Comparison of ENCODE assay signal across 8 cellular contexts in genomic region chr5:62093981-62094380, GRCh38.
DNase-seq lines count a peak whose midpoint lies in the region; ATAC-seq and TF ChIP-seq lines count a peak whose summit lies in the region.
"Had no signal": no experiment of that assay in that cellular context is flagged by ENCODE, and none has a peak within 500 bp of the region (broad histone marks: within the 10 kb centered on the region; RNA-seq: fewer than 3 reads in every experiment).

No MANE protein-coding gene starts in this region.

- in situ Hi-C loops in GM23248 (cut with MboI): no loop called here

- peaks cover 6% of the 10 kb centered on the region; the same call in 1 of the 2 replicates for H3K4me1 ChIP-seq in GM23248 (ENCODE audit: insufficient read depth)
- H3K4me1 ChIP-seq: psoas muscle had no signal

- H3K36me3 ChIP-seq in GM23248 (ENCODE audit: low read depth): no peaks in the 10 kb centered on the region

- H3K4me3 ChIP-seq in GM23248 (peak overlapping the region; percentile 50), coronary artery (peak overlapping the region; percentile 17)
- H3K4me3 ChIP-seq: psoas muscle had no signal

- H3K9me2 ChIP-seq in GM23248 (ENCODE audit: insufficient read depth): no peaks in the 10 kb centered on the region

- H3K27me3 Mint-ChIP-seq in nephron (ENCODE audit: low read depth): peaks cover 4% of the 10 kb centered on the region

- ATAC-seq in GM19351 (IDR thresholded peaks at IDR 0.05; ENCODE audit: unreplicated experiment) (no peak), GM21717 (IDR thresholded peaks at IDR 0.05; ENCODE audit: unreplicated experiment) (no peak)
- ATAC-seq: psoas muscle had no signal

- peak overlapping the region; percentile 65 for H2AFZ ChIP-seq in GM23248

- peak overlapping the region; percentile 10; the same call in 1 of the 2 replicates for H3K9ac ChIP-seq in GM23248

- peaks cover 5% of the 10 kb centered on the region for H3K4me1 Mint-ChIP-seq in nephron

- no peaks in the 10 kb centered on the region for H3K36me3 Mint-ChIP-seq in nephron (ENCODE audit: low read depth)

- H3K27ac ChIP-seq in GM23248 (no peak overlapping the region), coronary artery (no peak overlapping the region)
- H3K27ac ChIP-seq: psoas muscle had no signal

- DNase-seq in GM23248 (peak; percentile 26), NCI-H345 (lab: John Stamatoyannopoulos, UW) (peak; percentile 83), coronary artery (ENCODE audit: low spot score) (no peak), hepatic stellate cell (ENCODE audit: low spot score) (no peak)

- no peak for TF ChIP-seq CTCF in coronary artery (IDR thresholded peaks at IDR 0.05)
- no peak for TF ChIP-seq CTCF in nephron (IDR thresholded peaks at IDR 0.05; ENCODE audit: unreplicated experiment in 3 of 3)

- H3K9me3 Mint-ChIP-seq in nephron: no peaks in the 10 kb centered on the region

- H3K4me2 ChIP-seq in GM23248 (ENCODE audit: unreplicated experiment): peak overlapping the region; percentile 71

- H3K9me3 ChIP-seq in GM23248 (ENCODE audit: low read depth): peaks cover 4% of the 10 kb centered on the region
- H3K9me3 ChIP-seq: psoas muscle had no signal

- H4K20me1 ChIP-seq in GM23248 (ENCODE audit: insufficient read depth): no peaks in the 10 kb centered on the region

- H3F3A ChIP-seq in GM23248 (ENCODE audit: insufficient read depth): no peaks in the 10 kb centered on the region

- H3K27me3 ChIP-seq in GM23248 (replicated peaks; ENCODE audit: insufficient read depth): peaks cover 2% of the 10 kb centered on the region; the same call in 1 of the 2 replicates

- H3K79me2 ChIP-seq in GM23248 (ENCODE audit: insufficient read depth): no peaks in the 10 kb centered on the region

- peak overlapping the region in 2 of 3 experiments; percentile 4 to 33 for H3K27ac Mint-ChIP-seq in nephron

- H3K4me3 Mint-ChIP-seq in nephron: no peak overlapping the region

- WGBS in GM23248 (ENCODE audit: low coverage in 1 of 2, low lambda C conversion rate in 2 of 2, missing lambda C conversion rate in 2 of 2), 2 experiments: 1% methylated on average over 3 of the region's 3 CpGs

Comparison
In these comparisons a context has a peak if more than half of its experiments do, and no peak if none do; other contexts are left out.
1. DNase-seq: peak in GM23248 (single experiment) and NCI-H345 (single experiment); none in coronary artery (single experiment) and hepatic stellate cell (single experiment).